ENCODE assay signal across 1 cellular context in the genomic region with DNA sequence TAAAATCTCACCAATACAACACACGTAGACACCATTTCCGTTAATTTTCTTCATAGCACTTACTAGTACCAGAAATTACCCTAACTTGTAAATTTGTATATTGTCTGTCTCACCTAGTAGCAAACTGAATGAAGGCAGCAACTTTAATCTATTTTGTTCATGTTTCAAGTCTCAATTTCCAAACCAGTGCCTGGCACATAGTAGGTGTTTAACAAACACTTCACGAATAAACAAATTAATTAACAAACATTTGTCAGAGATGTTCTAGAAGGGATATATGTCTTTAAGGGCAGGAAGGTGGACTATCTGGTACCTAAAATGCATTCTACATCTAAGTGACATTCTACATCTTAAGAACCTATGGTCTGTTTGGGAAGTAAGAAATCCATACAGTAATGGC.
TF ChIP-seq lines count a peak whose summit lies in the region.

No MANE protein-coding gene starts in this region.

TF ChIP-seq in HepG2, 621 proteins besides CTCF, POLR2A, EP300 and RAD21:
- no peak for TF ChIP-seq ZNF263 (CRISPR knock-in tag; IDR thresholded peaks at IDR 0.05)
- peak; percentile 86 for TF ChIP-seq ZKSCAN1 (IDR thresholded peaks at IDR 0.05; ENCODE audit: low read length)
- no peak for TF ChIP-seq ZNF660 (CRISPR knock-in tag; IDR thresholded peaks at IDR 0.05; ENCODE audit: borderline replicate concordance, low read depth)
- TF ChIP-seq ZNF713 (CRISPR knock-in tag; IDR thresholded peaks at IDR 0.05), result 0 out of 2 replicates have a peak, but pooled peaks have one; percentile 42
